ENCODE assay signal across 1 cellular context in genomic region chr17:42803074-42803883, GRCh38.
TF ChIP-seq lines count a peak whose summit lies in the region.

No MANE protein-coding gene starts in this region.

TF ChIP-seq in HepG2, 621 proteins besides CTCF, POLR2A, EP300 and RAD21 (continued from another document and continues in another):
- no peak for TF ChIP-seq HOXA7 (CRISPR knock-in tag; IDR thresholded peaks at IDR 0.05)
- TF ChIP-seq ZSCAN5A (CRISPR knock-in tag; IDR thresholded peaks at IDR 0.05; ENCODE audit: borderline replicate concordance): no peak
- TF ChIP-seq GATAD1 (CRISPR knock-in tag; IDR thresholded peaks at IDR 0.05): no peak
- TF ChIP-seq, protein P1, sequence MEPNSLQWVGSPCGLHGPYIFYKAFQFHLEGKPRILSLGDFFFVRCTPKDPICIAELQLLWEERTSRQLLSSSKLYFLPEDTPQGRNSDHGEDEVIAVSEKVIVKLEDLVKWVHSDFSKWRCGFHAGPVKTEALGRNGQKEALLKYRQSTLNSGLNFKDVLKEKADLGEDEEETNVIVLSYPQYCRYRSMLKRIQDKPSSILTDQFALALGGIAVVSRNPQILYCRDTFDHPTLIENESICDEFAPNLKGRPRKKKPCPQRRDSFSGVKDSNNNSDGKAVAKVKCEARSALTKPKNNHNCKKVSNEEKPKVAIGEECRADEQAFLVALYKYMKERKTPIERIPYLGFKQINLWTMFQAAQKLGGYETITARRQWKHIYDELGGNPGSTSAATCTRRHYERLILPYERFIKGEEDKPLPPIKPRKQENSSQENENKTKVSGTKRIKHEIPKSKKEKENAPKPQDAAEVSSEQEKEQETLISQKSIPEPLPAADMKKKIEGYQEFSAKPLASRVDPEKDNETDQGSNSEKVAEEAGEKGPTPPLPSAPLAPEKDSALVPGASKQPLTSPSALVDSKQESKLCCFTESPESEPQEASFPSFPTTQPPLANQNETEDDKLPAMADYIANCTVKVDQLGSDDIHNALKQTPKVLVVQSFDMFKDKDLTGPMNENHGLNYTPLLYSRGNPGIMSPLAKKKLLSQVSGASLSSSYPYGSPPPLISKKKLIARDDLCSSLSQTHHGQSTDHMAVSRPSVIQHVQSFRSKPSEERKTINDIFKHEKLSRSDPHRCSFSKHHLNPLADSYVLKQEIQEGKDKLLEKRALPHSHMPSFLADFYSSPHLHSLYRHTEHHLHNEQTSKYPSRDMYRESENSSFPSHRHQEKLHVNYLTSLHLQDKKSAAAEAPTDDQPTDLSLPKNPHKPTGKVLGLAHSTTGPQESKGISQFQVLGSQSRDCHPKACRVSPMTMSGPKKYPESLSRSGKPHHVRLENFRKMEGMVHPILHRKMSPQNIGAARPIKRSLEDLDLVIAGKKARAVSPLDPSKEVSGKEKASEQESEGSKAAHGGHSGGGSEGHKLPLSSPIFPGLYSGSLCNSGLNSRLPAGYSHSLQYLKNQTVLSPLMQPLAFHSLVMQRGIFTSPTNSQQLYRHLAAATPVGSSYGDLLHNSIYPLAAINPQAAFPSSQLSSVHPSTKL (CRISPR knock-in tag; IDR thresholded peaks at IDR 0.05): peak; percentile 82
- TF ChIP-seq PAWR (CRISPR knock-in tag; IDR thresholded peaks at IDR 0.05; ENCODE audit: borderline replicate concordance): no peak
- TF ChIP-seq NFE2L1 (CRISPR knock-in tag; IDR thresholded peaks at IDR 0.05; ENCODE audit: borderline replicate concordance): no peak
- TF ChIP-seq ZNF335 (CRISPR knock-in tag; IDR thresholded peaks at IDR 0.05): peak; percentile 2; the same call in 1 of the 2 replicates
- TF ChIP-seq CBFB (CRISPR knock-in tag; IDR thresholded peaks at IDR 0.05): no peak
- TF ChIP-seq MAFG (CRISPR knock-in tag; IDR thresholded peaks at IDR 0.05): no peak
- TF ChIP-seq GMEB1 (CRISPR knock-in tag; IDR thresholded peaks at IDR 0.05; ENCODE audit: borderline replicate concordance): no peak
- TF ChIP-seq, protein P2, sequence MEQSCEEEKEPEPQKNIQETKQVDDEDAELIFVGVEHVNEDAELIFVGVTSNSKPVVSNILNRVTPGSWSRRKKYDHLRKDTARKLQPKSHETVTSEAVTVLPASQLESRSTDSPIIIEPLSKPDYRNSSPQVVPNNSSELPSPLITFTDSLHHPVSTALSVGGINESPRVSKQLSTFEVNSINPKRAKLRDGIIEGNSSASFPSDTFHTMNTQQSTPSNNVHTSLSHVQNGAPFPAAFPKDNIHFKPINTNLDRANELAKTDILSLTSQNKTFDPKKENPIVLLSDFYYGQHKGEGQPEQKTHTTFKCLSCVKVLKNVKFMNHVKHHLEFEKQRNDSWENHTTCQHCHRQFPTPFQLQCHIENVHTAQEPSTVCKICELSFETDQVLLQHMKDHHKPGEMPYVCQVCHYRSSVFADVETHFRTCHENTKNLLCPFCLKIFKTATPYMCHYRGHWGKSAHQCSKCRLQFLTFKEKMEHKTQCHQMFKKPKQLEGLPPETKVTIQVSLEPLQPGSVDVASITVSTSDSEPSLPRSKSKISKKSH (CRISPR knock-in tag; IDR thresholded peaks at IDR 0.05; ENCODE audit: borderline replicate concordance): no peak
- TF ChIP-seq SNRNP70 (IDR thresholded peaks at IDR 0.05; ENCODE audit: low read depth, low read length): no peak
- no peak for TF ChIP-seq KDM2A (CRISPR knock-in tag; IDR thresholded peaks at IDR 0.05; ENCODE audit: borderline replicate concordance, low read depth)
- TF ChIP-seq DNMT3B (CRISPR knock-in tag; conservative IDR thresholded peaks at IDR 0.05): no peak
- TF ChIP-seq ELF1 (CRISPR knock-in tag; IDR thresholded peaks at IDR 0.05): no peak; the same call in 1 of the 2 replicates
- no peak for TF ChIP-seq U2AF1 (optimal IDR thresholded peaks at IDR 0.05; ENCODE audit: low read depth, low read length)
- TF ChIP-seq ZNF768 (CRISPR knock-in tag; IDR thresholded peaks at IDR 0.05): no peak; the same call in 1 of the 2 replicates
- TF ChIP-seq ZNF496 (CRISPR knock-in tag; IDR thresholded peaks at IDR 0.05; ENCODE audit: insufficient replicate concordance): no peak
- no peak for TF ChIP-seq HNRNPH1 (optimal IDR thresholded peaks at IDR 0.05; ENCODE audit: low read depth, low read length)
- no peak for TF ChIP-seq EHMT2 (IDR thresholded peaks at IDR 0.05; ENCODE audit: borderline replicate concordance, low read depth, low read length)
- TF ChIP-seq KLF9 (CRISPR knock-in tag; IDR thresholded peaks at IDR 0.05; ENCODE audit: low read depth): no peak
- no peak for TF ChIP-seq ZNF562 (CRISPR knock-in tag; IDR thresholded peaks at IDR 0.05; ENCODE audit: borderline replicate concordance)
- no peak for TF ChIP-seq ZNF446 (CRISPR knock-in tag; IDR thresholded peaks at IDR 0.05)
- no peak for TF ChIP-seq ZNF572 (CRISPR knock-in tag; IDR thresholded peaks at IDR 0.05)
- no peak for TF ChIP-seq HMGXB4 (CRISPR knock-in tag; IDR thresholded peaks at IDR 0.05; ENCODE audit: borderline replicate concordance in 1 of 2, low read depth in 1 of 2)
- TF ChIP-seq SALL1 (CRISPR knock-in tag; IDR thresholded peaks at IDR 0.05): peak; percentile 69
- no peak for TF ChIP-seq RBFOX2 (IDR thresholded peaks at IDR 0.05; ENCODE audit: low read depth, low read length)
- 0 out of 2 replicates have a peak, but pooled peaks have one; percentile 11 for TF ChIP-seq ZNF564 (CRISPR knock-in tag; IDR thresholded peaks at IDR 0.05)
- no peak for TF ChIP-seq ZNF737 (CRISPR knock-in tag; IDR thresholded peaks at IDR 0.05; ENCODE audit: borderline replicate concordance)
- TF ChIP-seq KLF13 (CRISPR knock-in tag; IDR thresholded peaks at IDR 0.05): no peak
- TF ChIP-seq KAT2B (IDR thresholded peaks at IDR 0.05; ENCODE audit: borderline replicate concordance, low read depth, low read length): no peak
- TF ChIP-seq NRL (CRISPR knock-in tag; IDR thresholded peaks at IDR 0.05; ENCODE audit: borderline replicate concordance): no peak
- TF ChIP-seq ZNF20 (CRISPR knock-in tag; IDR thresholded peaks at IDR 0.05): no peak
- TF ChIP-seq ZNF275 (CRISPR knock-in tag; IDR thresholded peaks at IDR 0.05; ENCODE audit: borderline replicate concordance): no peak
- no peak for TF ChIP-seq RNF2 (conservative IDR thresholded peaks at IDR 0.05; ENCODE audit: low read depth)
- TF ChIP-seq NFKBIZ (CRISPR knock-in tag; IDR thresholded peaks at IDR 0.05): no peak
- TF ChIP-seq NONO (IDR thresholded peaks at IDR 0.05): no peak
- TF ChIP-seq NONO (CRISPR knock-in tag; conservative IDR thresholded peaks at IDR 0.05): no peak
- no peak for TF ChIP-seq ZNF678 (CRISPR knock-in tag; IDR thresholded peaks at IDR 0.05)
- no peak for TF ChIP-seq ZBTB8A (CRISPR knock-in tag; IDR thresholded peaks at IDR 0.05; ENCODE audit: borderline replicate concordance, low read depth)
- no peak for TF ChIP-seq ZFX (CRISPR knock-in tag; IDR thresholded peaks at IDR 0.05; ENCODE audit: low read depth)
- TF ChIP-seq KDM5A (IDR thresholded peaks at IDR 0.05; ENCODE audit: borderline replicate concordance, low read length): no peak
- TF ChIP-seq ZNF703 (CRISPR knock-in tag; IDR thresholded peaks at IDR 0.05; ENCODE audit: borderline replicate concordance): no peak
- TF ChIP-seq GATAD2A (CRISPR knock-in tag; IDR thresholded peaks at IDR 0.05): peak; percentile 87
- TF ChIP-seq, protein P3, sequence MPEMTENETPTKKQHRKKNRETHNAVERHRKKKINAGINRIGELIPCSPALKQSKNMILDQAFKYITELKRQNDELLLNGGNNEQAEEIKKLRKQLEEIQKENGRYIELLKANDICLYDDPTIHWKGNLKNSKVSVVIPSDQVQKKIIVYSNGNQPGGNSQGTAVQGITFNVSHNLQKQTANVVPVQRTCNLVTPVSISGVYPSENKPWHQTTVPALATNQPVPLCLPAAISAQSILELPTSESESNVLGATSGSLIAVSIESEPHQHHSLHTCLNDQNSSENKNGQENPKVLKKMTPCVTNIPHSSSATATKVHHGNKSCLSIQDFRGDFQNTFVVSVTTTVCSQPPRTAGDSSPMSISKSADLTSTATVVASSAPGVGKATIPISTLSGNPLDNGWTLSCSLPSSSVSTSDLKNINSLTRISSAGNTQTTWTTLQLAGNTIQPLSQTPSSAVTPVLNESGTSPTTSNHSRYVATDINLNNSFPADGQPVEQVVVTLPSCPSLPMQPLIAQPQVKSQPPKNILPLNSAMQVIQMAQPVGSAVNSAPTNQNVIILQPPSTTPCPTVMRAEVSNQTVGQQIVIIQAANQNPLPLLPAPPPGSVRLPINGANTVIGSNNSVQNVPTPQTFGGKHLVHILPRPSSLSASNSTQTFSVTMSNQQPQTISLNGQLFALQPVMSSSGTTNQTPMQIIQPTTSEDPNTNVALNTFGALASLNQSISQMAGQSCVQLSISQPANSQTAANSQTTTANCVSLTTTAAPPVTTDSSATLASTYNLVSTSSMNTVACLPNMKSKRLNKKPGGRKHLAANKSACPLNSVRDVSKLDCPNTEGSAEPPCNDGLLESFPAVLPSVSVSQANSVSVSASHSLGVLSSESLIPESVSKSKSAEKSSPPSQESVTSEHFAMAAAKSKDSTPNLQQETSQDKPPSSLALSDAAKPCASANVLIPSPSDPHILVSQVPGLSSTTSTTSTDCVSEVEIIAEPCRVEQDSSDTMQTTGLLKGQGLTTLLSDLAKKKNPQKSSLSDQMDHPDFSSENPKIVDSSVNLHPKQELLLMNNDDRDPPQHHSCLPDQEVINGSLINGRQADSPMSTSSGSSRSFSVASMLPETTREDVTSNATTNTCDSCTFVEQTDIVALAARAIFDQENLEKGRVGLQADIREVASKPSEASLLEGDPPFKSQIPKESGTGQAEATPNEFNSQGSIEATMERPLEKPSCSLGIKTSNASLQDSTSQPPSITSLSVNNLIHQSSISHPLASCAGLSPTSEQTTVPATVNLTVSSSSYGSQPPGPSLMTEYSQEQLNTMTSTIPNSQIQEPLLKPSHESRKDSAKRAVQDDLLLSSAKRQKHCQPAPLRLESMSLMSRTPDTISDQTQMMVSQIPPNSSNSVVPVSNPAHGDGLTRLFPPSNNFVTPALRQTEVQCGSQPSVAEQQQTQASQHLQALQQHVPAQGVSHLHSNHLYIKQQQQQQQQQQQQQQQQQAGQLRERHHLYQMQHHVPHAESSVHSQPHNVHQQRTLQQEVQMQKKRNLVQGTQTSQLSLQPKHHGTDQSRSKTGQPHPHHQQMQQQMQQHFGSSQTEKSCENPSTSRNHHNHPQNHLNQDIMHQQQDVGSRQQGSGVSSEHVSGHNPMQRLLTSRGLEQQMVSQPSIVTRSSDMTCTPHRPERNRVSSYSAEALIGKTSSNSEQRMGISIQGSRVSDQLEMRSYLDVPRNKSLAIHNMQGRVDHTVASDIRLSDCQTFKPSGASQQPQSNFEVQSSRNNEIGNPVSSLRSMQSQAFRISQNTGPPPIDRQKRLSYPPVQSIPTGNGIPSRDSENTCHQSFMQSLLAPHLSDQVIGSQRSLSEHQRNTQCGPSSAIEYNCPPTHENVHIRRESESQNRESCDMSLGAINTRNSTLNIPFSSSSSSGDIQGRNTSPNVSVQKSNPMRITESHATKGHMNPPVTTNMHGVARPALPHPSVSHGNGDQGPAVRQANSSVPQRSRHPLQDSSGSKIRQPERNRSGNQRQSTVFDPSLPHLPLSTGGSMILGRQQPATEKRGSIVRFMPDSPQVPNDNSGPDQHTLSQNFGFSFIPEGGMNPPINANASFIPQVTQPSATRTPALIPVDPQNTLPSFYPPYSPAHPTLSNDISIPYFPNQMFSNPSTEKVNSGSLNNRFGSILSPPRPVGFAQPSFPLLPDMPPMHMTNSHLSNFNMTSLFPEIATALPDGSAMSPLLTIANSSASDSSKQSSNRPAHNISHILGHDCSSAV (CRISPR knock-in tag; IDR thresholded peaks at IDR 0.05; ENCODE audit: borderline replicate concordance): no peak
